In genomic region chr7:102983602-102984001, GRCh38 we compare ENCODE assay signal across 1 cellular context.
TF ChIP-seq lines count a peak whose summit lies in the region.

No MANE protein-coding gene starts in this region.

TF ChIP-seq in K562, 482 proteins besides CTCF, POLR2A, EP300 and RAD21 (continued from another document and continues in another):
- no peak for TF ChIP-seq HSF4 (CRISPR knock-in tag; IDR thresholded peaks at IDR 0.05; ENCODE audit: borderline replicate concordance)
- TF ChIP-seq ZNF354B (CRISPR knock-in tag; IDR thresholded peaks at IDR 0.05) = no peak
- no peak for TF ChIP-seq HCFC1 (IDR thresholded peaks at IDR 0.05; ENCODE audit: low read depth, low read length)
- no peak for TF ChIP-seq ZNF253 (CRISPR knock-in tag; conservative IDR thresholded peaks at IDR 0.05)
- TF ChIP-seq POU5F1 (IDR thresholded peaks at IDR 0.05; ENCODE audit: borderline replicate concordance, low read depth, low read length, partially characterized antibody) = no peak
- TF ChIP-seq ID3 (CRISPR knock-in tag; IDR thresholded peaks at IDR 0.05) = no peak
- no peak for TF ChIP-seq ID3 (tag; IDR thresholded peaks at IDR 0.05)
- TF ChIP-seq MYC (IDR thresholded peaks at IDR 0.05; ENCODE audit: low read depth, low read length) = peak; percentile 83
- no peak for TF ChIP-seq MYC (CRISPR knock-in tag; IDR thresholded peaks at IDR 0.05; ENCODE audit: borderline replicate concordance, low read depth)
- no peak for TF ChIP-seq NCOA1 (IDR thresholded peaks at IDR 0.05; ENCODE audit: low read depth)
- TF ChIP-seq RCOR1 (IDR thresholded peaks at IDR 0.05; ENCODE audit: borderline replicate concordance in 1 of 2, low read depth in 2 of 2, low read length in 2 of 2) = peak; percentile 99 to 100
- peak; percentile 75 for TF ChIP-seq ADNP (tag; IDR thresholded peaks at IDR 0.05)
- TF ChIP-seq, protein P1, sequence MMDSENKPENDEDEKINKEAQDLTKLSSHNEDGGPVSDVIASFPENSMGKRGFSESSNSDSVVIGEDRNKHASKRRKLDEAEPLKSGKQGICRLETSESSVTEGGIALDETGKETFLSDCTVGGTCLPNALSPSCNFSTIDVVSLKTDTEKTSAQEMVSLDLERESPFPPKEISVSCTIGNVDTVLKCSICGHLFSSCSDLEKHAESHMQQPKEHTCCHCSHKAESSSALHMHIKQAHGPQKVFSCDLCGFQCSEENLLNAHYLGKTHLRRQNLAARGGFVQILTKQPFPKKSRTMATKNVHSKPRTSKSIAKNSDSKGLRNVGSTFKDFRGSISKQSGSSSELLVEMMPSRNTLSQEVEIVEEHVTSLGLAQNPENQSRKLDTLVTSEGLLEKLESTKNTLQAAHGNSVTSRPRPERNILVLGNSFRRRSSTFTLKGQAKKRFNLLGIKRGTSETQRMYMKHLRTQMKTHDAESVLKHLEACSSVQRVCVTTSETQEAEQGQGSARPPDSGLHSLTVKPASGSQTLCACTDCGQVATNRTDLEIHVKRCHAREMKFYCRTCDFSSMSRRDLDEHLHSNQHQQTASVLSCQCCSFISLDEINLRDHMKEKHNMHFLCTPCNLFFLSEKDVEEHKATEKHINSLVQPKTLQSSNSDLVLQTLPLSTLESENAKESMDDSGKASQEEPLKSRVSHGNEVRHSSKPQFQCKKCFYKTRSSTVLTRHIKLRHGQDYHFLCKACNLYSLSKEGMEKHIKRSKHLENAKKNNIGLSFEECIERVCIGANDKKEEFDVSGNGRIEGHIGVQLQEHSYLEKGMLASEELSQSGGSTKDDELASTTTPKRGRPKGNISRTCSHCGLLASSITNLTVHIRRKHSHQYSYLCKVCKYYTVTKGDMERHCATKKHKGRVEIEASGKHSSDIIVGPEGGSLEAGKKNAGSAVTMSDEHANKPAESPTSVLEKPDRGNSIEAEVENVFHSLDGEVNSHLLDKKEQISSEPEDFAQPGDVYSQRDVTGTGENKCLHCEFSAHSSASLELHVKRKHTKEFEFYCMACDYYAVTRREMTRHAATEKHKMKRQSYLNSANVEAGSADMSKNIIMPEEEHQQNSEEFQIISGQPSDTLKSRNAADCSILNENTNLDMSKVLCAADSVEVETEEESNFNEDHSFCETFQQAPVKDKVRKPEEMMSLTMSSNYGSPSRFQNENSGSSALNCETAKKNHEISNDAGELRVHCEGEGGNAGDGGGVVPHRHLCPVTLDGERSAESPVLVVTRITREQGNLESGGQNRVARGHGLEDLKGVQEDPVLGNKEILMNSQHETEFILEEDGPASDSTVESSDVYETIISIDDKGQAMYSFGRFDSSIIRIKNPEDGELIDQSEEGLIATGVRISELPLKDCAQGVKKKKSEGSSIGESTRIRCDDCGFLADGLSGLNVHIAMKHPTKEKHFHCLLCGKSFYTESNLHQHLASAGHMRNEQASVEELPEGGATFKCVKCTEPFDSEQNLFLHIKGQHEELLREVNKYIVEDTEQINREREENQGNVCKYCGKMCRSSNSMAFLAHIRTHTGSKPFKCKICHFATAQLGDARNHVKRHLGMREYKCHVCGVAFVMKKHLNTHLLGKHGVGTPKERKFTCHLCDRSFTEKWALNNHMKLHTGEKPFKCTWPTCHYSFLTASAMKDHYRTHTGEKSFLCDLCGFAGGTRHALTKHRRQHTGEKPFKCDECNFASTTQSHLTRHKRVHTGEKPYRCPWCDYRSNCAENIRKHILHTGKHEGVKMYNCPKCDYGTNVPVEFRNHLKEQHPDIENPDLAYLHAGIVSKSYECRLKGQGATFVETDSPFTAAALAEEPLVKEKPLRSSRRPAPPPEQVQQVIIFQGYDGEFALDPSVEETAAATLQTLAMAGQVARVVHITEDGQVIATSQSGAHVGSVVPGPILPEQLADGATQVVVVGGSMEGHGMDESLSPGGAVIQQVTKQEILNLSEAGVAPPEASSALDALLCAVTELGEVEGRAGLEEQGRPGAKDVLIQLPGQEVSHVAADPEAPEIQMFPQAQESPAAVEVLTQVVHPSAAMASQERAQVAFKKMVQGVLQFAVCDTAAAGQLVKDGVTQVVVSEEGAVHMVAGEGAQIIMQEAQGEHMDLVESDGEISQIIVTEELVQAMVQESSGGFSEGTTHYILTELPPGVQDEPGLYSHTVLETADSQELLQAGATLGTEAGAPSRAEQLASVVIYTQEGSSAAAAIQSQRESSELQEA (IDR thresholded peaks at IDR 0.05; ENCODE audit: low read depth) = no peak
- no peak for TF ChIP-seq GTF2A2 (tag; IDR thresholded peaks at IDR 0.05)
- no peak for TF ChIP-seq COPS2 (conservative IDR thresholded peaks at IDR 0.05)
- no peak for TF ChIP-seq MAFG (tag; conservative IDR thresholded peaks at IDR 0.05)
- TF ChIP-seq, protein P2, sequence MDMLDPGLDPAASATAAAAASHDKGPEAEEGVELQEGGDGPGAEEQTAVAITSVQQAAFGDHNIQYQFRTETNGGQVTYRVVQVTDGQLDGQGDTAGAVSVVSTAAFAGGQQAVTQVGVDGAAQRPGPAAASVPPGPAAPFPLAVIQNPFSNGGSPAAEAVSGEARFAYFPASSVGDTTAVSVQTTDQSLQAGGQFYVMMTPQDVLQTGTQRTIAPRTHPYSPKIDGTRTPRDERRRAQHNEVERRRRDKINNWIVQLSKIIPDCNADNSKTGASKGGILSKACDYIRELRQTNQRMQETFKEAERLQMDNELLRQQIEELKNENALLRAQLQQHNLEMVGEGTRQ (CRISPR knock-in tag; IDR thresholded peaks at IDR 0.05) = no peak
- TF ChIP-seq, protein P3, sequence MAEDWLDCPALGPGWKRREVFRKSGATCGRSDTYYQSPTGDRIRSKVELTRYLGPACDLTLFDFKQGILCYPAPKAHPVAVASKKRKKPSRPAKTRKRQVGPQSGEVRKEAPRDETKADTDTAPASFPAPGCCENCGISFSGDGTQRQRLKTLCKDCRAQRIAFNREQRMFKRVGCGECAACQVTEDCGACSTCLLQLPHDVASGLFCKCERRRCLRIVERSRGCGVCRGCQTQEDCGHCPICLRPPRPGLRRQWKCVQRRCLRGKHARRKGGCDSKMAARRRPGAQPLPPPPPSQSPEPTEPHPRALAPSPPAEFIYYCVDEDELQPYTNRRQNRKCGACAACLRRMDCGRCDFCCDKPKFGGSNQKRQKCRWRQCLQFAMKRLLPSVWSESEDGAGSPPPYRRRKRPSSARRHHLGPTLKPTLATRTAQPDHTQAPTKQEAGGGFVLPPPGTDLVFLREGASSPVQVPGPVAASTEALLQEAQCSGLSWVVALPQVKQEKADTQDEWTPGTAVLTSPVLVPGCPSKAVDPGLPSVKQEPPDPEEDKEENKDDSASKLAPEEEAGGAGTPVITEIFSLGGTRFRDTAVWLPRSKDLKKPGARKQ (CRISPR knock-in tag; IDR thresholded peaks at IDR 0.05) = no peak
- TF ChIP-seq, protein P4, sequence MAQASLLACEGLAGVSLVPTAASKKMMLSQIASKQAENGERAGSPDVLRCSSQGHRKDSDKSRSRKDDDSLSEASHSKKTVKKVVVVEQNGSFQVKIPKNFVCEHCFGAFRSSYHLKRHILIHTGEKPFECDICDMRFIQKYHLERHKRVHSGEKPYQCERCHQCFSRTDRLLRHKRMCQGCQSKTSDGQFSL (CRISPR knock-in tag; IDR thresholded peaks at IDR 0.05) = no peak
- TF ChIP-seq, protein P4 (tag; IDR thresholded peaks at IDR 0.05) = no peak
- TF ChIP-seq, protein P5, sequence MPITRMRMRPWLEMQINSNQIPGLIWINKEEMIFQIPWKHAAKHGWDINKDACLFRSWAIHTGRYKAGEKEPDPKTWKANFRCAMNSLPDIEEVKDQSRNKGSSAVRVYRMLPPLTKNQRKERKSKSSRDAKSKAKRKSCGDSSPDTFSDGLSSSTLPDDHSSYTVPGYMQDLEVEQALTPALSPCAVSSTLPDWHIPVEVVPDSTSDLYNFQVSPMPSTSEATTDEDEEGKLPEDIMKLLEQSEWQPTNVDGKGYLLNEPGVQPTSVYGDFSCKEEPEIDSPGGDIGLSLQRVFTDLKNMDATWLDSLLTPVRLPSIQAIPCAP (CRISPR knock-in tag; IDR thresholded peaks at IDR 0.05; ENCODE audit: borderline replicate concordance) = no peak
- TF ChIP-seq ZKSCAN1 (IDR thresholded peaks at IDR 0.05; ENCODE audit: low read depth, low read length) = no peak
- no peak for TF ChIP-seq SLC30A9 (CRISPR knock-in tag; IDR thresholded peaks at IDR 0.05)
- TF ChIP-seq ZNF146 (CRISPR knock-in tag; IDR thresholded peaks at IDR 0.05; ENCODE audit: unreplicated experiment) = no peak
- no peak for TF ChIP-seq ARID4B (CRISPR knock-in tag; IDR thresholded peaks at IDR 0.05)
- TF ChIP-seq TRIM28 (IDR thresholded peaks at IDR 0.05) = no peak
- TF ChIP-seq NCOA6 (IDR thresholded peaks at IDR 0.05) = no peak
- TF ChIP-seq TSHZ1 (CRISPR knock-in tag; IDR thresholded peaks at IDR 0.05) = no peak
- no peak for TF ChIP-seq E2F3 (CRISPR knock-in tag; IDR thresholded peaks at IDR 0.05)
- TF ChIP-seq ZNF217 (CRISPR knock-in tag; IDR thresholded peaks at IDR 0.05) = no peak
- no peak for TF ChIP-seq MLX (CRISPR knock-in tag; conservative IDR thresholded peaks at IDR 0.05)
- no peak for TF ChIP-seq CREB1 (IDR thresholded peaks at IDR 0.05)
- TF ChIP-seq CREB1 (CRISPR knock-in tag; IDR thresholded peaks at IDR 0.05) = no peak
- no peak for TF ChIP-seq CBX5 (IDR thresholded peaks at IDR 0.05; ENCODE audit: borderline replicate concordance, low read depth)
